In genomic region chr10:84329986-84330651, GRCh38 we compare ENCODE assay signal across 8 cellular contexts. TPM values are rescaled to one million over a fixed set of nuclear protein-coding genes. Genes with fewer than 3 reads are reported as not detected.
DNase-seq lines count a peak whose midpoint lies in the region; ATAC-seq, FAIRE-seq and TF ChIP-seq lines count a peak whose summit lies in the region.

No MANE protein-coding gene starts in this region.

- FAIRE-seq in pancreas (lab: Jason Lieb, UNC): no peak

- H3K36me3 ChIP-seq in pancreas: no peaks in the 10 kb centered on the region

- no peaks in the 10 kb centered on the region for H3K27me3 ChIP-seq in pancreas

- H3K4me3 ChIP-seq in pancreas: peak overlapping the region in 1 of 4 donors; percentile 91

- H3K4me1 ChIP-seq in pancreas: peaks cover 0 to 9% (median 4%) of the 10 kb centered on the region in 3 donors

- ATAC-seq in GM19043 (IDR thresholded peaks at IDR 0.05; ENCODE audit: low read depth, unreplicated experiment): peak; percentile 76
- peak; percentile 63 for ATAC-seq in HG03139 (IDR thresholded peaks at IDR 0.05; ENCODE audit: unreplicated experiment)
- peak; percentile 8 for ATAC-seq in activated naive CD8-positive, alpha-beta T cell treated with anti-CD3 and anti-CD28 coated beads, Interleukin-2, amount 10 ng/mL, durations not matched to agents 7 days and 5 days (ENCODE audit: low read depth)
- no peak for ATAC-seq in pancreas

- no peaks in the 10 kb centered on the region for H3K36me3 Mint-ChIP-seq in activated naive CD8-positive, alpha-beta T cell treated with anti-CD3 and anti-CD28 coated beads, Interleukin-2, amount 10 ng/mL, durations not matched to agents 7 days and 5 days
- H3K36me3 Mint-ChIP-seq in nephron progenitor cell (ENCODE audit: low read depth): no peaks in the 10 kb centered on the region

- TF ChIP-seq CTCF in nephron progenitor cell (IDR thresholded peaks at IDR 0.05) (no peak), pancreas (IDR thresholded peaks at IDR 0.05) (no peak)

- no peaks in the 10 kb centered on the region for H3K9me3 ChIP-seq in pancreas

- POLR2A ChIA-PET in activated naive CD8-positive, alpha-beta T cell treated with anti-CD3 and anti-CD28 coated beads, Interleukin-2, amount 10 ng/mL, durations not matched to agents 7 days and 5 days (lab: Charles Lee): interaction anchor here (0.8 to 1.4 kb wide), 6 partner anchors 8 to 63 kb away, joined by 3 to 7 read pairs (median 4); no protein-coding TSS in a partner anchor

- no peaks in the 10 kb centered on the region for H3K9me3 Mint-ChIP-seq in activated naive CD8-positive, alpha-beta T cell treated with anti-CD3 and anti-CD28 coated beads, Interleukin-2, amount 10 ng/mL, durations not matched to agents 7 days and 5 days
- H3K9me3 Mint-ChIP-seq in nephron progenitor cell: no peaks in the 10 kb centered on the region

- H3K4me1 Mint-ChIP-seq in activated naive CD8-positive, alpha-beta T cell treated with anti-CD3 and anti-CD28 coated beads, Interleukin-2, amount 10 ng/mL, durations not matched to agents 7 days and 5 days: peaks cover 40% of the 10 kb centered on the region
- peaks cover 45% of the 10 kb centered on the region for H3K4me1 Mint-ChIP-seq in nephron progenitor cell

- no peak overlapping the region for H3K27ac ChIP-seq in pancreas

- peaks cover 4% of the 10 kb centered on the region for H3K27me3 Mint-ChIP-seq in activated naive CD8-positive, alpha-beta T cell treated with anti-CD3 and anti-CD28 coated beads, Interleukin-2, amount 10 ng/mL, durations not matched to agents 7 days and 5 days
- peaks cover 3% of the 10 kb centered on the region for H3K27me3 Mint-ChIP-seq in nephron progenitor cell (ENCODE audit: low read depth, poor library complexity)

- DNase-seq in AML-193 (lab: John Stamatoyannopoulos, UW) (peak; percentile 6 to 27), nephron progenitor cell (no peak), RPMI8226 (no peak), NCI-H146 (lab: John Stamatoyannopoulos, UW) (no peak), pancreas (no peak)
- no peak for DNase-seq in activated naive CD8-positive, alpha-beta T cell treated with anti-CD3 and anti-CD28 coated beads, Interleukin-2, amount 10 ng/mL, durations not matched to agents 7 days and 5 days

- WGBS in pancreas, 2 donors: 88 to 90% methylated on average over 7 of the region's 7 CpGs

- intact Hi-C loops in pancreas (cut with DNase I): no loop called here

- H3K4me3 Mint-ChIP-seq in activated naive CD8-positive, alpha-beta T cell treated with anti-CD3 and anti-CD28 coated beads, Interleukin-2, amount 10 ng/mL, durations not matched to agents 7 days and 5 days: peak overlapping the region; percentile 92
- H3K4me3 Mint-ChIP-seq in nephron progenitor cell: peak overlapping the region; percentile 96

- peak overlapping the region; percentile 98 for H3K27ac Mint-ChIP-seq in activated naive CD8-positive, alpha-beta T cell treated with anti-CD3 and anti-CD28 coated beads, Interleukin-2, amount 10 ng/mL, durations not matched to agents 7 days and 5 days
- peak overlapping the region; percentile 93 for H3K27ac Mint-ChIP-seq in nephron progenitor cell

RNA-seq across cellular contexts. Expression of gene CCSER2, which starts 1.7 kb away (rescaled TPM):
- total RNA-seq in activated naive CD8-positive, alpha-beta T cell treated with anti-CD3 and anti-CD28 coated beads, Interleukin-2, amount 10 ng/mL, durations not matched to agents 7 days and 5 days: 10 to 100 TPM; 92.7 to 98.0 TPM
- 10 to 100 TPM; 17.5 to 25.6 (median 22.5) TPM for total RNA-seq in pancreas
- polyA plus RNA-seq in pancreas: 1 to 10 TPM; 3.5 to 6.0 TPM

Comparison
In these comparisons a context has a peak if more than half of its experiments do, and no peak if none do; other contexts are left out.
1. DNase-seq: peak in AML-193 (2 of 2); none in activated naive CD8-positive, alpha-beta T cell treated with anti-CD3 and anti-CD28 coated beads, Interleukin-2, amount 10 ng/mL, durations not matched to agents 7 days and 5 days (single experiment), nephron progenitor cell (single experiment), RPMI8226 (single experiment), NCI-H146 (single experiment) and pancreas (0 of 6).
2. ATAC-seq: peak in GM19043 (single experiment), HG03139 (single experiment) and activated naive CD8-positive, alpha-beta T cell treated with anti-CD3 and anti-CD28 coated beads, Interleukin-2, amount 10 ng/mL, durations not matched to agents 7 days and 5 days (single experiment); none in pancreas (0 of 4).